Comparison of ENCODE assay signal across 8 cellular contexts in the genomic region with DNA sequence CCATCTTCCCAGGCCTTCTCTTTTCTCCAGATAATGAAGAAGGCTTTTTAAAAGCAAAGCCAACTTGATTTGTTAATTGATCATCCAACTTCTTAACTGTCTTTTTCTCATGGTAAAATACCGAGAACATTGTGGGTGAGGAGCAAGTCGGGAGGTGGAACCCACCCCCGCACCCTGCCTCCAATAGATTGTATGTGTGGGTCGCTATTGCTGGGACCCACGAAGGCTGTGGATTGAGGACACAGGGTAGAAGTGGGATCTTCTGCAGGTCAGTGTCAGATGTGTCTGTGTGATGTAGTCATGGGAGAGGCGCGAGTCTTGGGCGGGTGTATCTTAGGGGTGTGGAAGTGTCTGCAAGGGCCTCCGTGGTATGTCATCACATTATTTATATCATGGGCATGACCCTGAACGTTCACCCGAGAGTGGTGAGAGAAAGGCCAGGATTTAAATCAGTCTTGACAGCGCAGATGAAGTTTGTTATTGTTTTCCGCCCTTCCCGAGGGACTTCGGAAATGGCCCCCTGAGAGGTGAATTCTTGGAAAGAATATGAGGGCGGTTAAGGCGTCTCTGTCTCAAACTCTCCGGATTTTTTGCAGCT.
DNase-seq lines count a peak whose midpoint lies in the region; ATAC-seq and TF ChIP-seq lines count a peak whose summit lies in the region.

No MANE protein-coding gene starts in this region.

- no peaks in the 10 kb centered on the region for H3F3A ChIP-seq in OCI-LY1 (ENCODE audit: insufficient read depth, low read length)

- in situ Hi-C loops in astrocyte of the cerebellum (cut with HindIII; ENCODE audit: low sequenced_read_pairs): no loop called here

- peak overlapping the region; percentile 68; the same call in 1 of the 2 replicates for H2AFZ ChIP-seq in OCI-LY1 (ENCODE audit: low read length)

- H3K36me3 ChIP-seq in OCI-LY1 (ENCODE audit: insufficient read depth, low read length): peaks cover 4% of the 10 kb centered on the region; the same call in 1 of the 2 replicates

- 0 out of 2 replicates have a peak, but pooled peaks cover 19% of the 10 kb centered on the region for H3K79me2 ChIP-seq in OCI-LY1 (ENCODE audit: insufficient read depth, low read length)

- H3K9me3 ChIP-seq in OCI-LY1 (ENCODE audit: low read length): no peaks in the 10 kb centered on the region

- peak; percentile 6 for ATAC-seq in GM21423 (IDR thresholded peaks at IDR 0.05; ENCODE audit: unreplicated experiment)
- ATAC-seq in HG03095 (IDR thresholded peaks at IDR 0.05; ENCODE audit: unreplicated experiment): no peak

- peak overlapping the region; percentile 84 for H3K4me2 ChIP-seq in OCI-LY1 (ENCODE audit: low read length)

- DNase-seq in AG08396 (ENCODE audit: low spot score) (peak; percentile 36), astrocyte of the cerebellum (ENCODE audit: low read depth) (no peak), iPS-NIHi11 (ENCODE audit: low spot score) (peak; percentile 10), iPS-NIHi7 (ENCODE audit: extremely low spot score) (no peak)
- DNase-seq in stimulated activated CD4-positive, alpha-beta T cell treated with anti-CD3 and anti-CD28 coated beads, Interleukin-4, amount 100 ng/mL, for 24 hours: peak; percentile 21

- no peaks in the 10 kb centered on the region for H3K27me3 ChIP-seq in OCI-LY1 (ENCODE audit: insufficient read depth, low read length)

- no peaks in the 10 kb centered on the region for H4K20me1 ChIP-seq in OCI-LY1 (ENCODE audit: insufficient read depth, low read length)

- peak overlapping the region; percentile 76 for H3K27ac ChIP-seq in OCI-LY1 (ENCODE audit: low read depth, low read length, poor library complexity, severe bottlenecking)

- no peaks in the 10 kb centered on the region for H3K9me2 ChIP-seq in OCI-LY1 (ENCODE audit: low read depth, low read length)

- H3K4me1 ChIP-seq in OCI-LY1 (ENCODE audit: insufficient read depth, low read length, severe bottlenecking): peaks cover 51% of the 10 kb centered on the region

- H3K4me3 ChIP-seq in OCI-LY1 (ENCODE audit: low read depth, low read length, poor library complexity, severe bottlenecking) (peak overlapping the region; percentile 100), astrocyte of the cerebellum (ENCODE audit: low read depth, low read length) (peak overlapping the region; percentile 84)

- TF ChIP-seq CTCF in OCI-LY1 (IDR thresholded peaks at IDR 0.05; ENCODE audit: low read length) (no peak), astrocyte of the cerebellum (IDR thresholded peaks at IDR 0.05; ENCODE audit: low read depth, low read length, missing control alignments) (no peak)

- H3K9ac ChIP-seq in OCI-LY1 (ENCODE audit: low read length): peak overlapping the region; percentile 99

Comparison
In these comparisons a context has a peak if more than half of its experiments do, and no peak if none do; other contexts are left out.
1. DNase-seq: peak in AG08396 (single experiment), iPS-NIHi11 (single experiment) and stimulated activated CD4-positive, alpha-beta T cell treated with anti-CD3 and anti-CD28 coated beads, Interleukin-4, amount 100 ng/mL, for 24 hours (single experiment); none in astrocyte of the cerebellum (single experiment) and iPS-NIHi7 (single experiment).